5 cellular contexts compared by ENCODE assay signal in the genomic region with DNA sequence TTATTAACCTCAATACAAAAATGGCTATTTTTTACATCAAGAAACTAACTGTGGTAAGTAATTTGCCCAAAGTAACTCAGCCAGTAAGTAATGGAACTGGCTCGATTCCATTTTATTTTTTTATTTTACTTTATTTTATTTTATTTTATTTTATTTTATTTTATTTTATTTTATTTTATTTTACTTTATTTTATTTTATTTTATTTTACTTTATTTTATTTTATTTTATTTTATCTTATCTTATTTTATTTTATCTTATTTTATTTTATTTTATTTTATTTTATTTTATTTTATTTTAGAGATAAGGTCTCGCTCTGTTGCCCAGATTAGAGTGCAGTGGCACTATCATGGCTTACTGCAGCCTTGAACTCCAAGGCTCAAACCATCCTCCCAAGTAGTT.
DNase-seq lines count a peak whose midpoint lies in the region; FAIRE-seq and TF ChIP-seq lines count a peak whose summit lies in the region.
"Not testable (repeated sequence)": the region's sequence is repeated elsewhere in the genome, so short reads cannot be mapped to it uniquely, and the experiment has no call there.

No MANE protein-coding gene starts in this region.

- TF ChIP-seq CTCF in LNCaP clone FGC (IDR thresholded peaks at IDR 0.05; ENCODE audit: control insufficient read depth, extremely low read depth, insufficient read depth); VCaP (conservative IDR thresholded peaks at IDR 0.05): not testable (repeated sequence)

- peak; percentile 70 for FAIRE-seq in A204.1 (lab: Jason Lieb, UNC)
- FAIRE-seq in colon (lab: Jason Lieb, UNC) = peak; percentile 49
- FAIRE-seq in frontal cortex (lab: Jason Lieb, UNC) = peak; percentile 95

- not testable (repeated sequence) for DNase-seq in LNCaP clone FGC (ENCODE audit: low read depth); frontal cortex (ENCODE audit: low spot score in 2 of 2)

- H3K4me3 ChIP-seq in LNCaP clone FGC (ENCODE audit: low read depth, low read length) = peak overlapping the region; percentile 36

- H3K27ac ChIP-seq in VCaP = peak overlapping the region; percentile 36; the same call in 1 of the 2 replicates
